ENCODE assay signal across 1 cellular context in the genomic region with DNA sequence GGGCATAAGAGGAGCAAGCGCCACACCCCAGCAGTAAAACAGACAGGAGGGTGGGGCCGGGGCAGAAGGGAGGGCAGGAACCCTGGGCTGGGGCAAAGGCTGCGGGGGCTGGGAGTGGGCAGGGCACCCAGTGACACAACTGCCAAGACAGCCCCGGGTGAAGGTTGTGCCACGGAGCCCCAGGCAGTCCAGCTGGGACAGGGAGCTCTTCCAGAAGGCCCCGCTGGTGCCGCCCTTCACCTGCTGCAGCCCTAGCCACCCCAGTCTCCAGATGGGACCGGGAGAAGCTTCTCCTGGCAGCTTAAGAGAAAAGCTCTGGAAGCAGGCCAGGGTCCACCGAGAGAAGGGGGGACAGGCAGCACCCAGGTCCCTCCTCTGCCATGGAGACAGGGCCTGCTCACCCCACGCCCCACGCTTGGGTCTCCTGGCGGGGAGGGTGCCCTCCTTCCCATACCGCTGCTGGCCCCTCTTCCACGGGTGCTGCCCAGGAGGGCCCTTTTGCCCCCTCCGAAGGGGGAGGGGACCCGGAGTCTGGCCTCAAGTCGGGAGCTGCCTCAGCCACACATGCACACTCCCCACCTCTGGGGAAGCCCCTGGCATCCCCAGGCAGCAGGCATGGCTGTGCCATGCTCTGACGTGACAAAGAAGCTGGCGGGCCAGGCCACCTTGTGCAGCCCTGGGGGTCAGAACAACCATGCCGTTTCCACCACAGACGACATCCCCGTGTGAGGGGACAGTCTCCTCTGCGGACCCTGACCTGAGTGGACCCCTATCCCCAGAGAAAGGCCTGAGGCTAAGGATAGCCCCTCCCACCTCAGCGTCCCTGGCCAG.
TF ChIP-seq lines count a peak whose summit lies in the region.

No MANE protein-coding gene starts in this region.

TF ChIP-seq in K562, 482 proteins besides CTCF, POLR2A, EP300 and RAD21:
- no peak for TF ChIP-seq ZNF518B (CRISPR knock-in tag; IDR thresholded peaks at IDR 0.05)
- TF ChIP-seq PRPF4 (IDR thresholded peaks at IDR 0.05; ENCODE audit: insufficient read depth, low read depth, low read length, poor library complexity, severe bottlenecking): no peak
- no peak for TF ChIP-seq HNRNPL (IDR thresholded peaks at IDR 0.05; ENCODE audit: low read depth, low read length)
- no peak for TF ChIP-seq GTF2E2 (tag; IDR thresholded peaks at IDR 0.05)
- TF ChIP-seq E2F8 (IDR thresholded peaks at IDR 0.05; ENCODE audit: low read depth, partially characterized antibody): no peak
- TF ChIP-seq, protein P1, sequence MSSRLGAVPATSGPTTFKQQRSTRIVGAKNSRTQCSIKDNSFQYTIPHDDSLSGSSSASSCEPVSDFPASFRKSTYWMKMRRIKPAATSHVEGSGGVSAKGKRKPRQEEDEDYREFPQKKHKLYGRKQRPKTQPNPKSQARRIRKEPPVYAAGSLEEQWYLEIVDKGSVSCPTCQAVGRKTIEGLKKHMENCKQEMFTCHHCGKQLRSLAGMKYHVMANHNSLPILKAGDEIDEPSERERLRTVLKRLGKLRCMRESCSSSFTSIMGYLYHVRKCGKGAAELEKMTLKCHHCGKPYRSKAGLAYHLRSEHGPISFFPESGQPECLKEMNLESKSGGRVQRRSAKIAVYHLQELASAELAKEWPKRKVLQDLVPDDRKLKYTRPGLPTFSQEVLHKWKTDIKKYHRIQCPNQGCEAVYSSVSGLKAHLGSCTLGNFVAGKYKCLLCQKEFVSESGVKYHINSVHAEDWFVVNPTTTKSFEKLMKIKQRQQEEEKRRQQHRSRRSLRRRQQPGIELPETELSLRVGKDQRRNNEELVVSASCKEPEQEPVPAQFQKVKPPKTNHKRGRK (tag; IDR thresholded peaks at IDR 0.05): no peak
- no peak for TF ChIP-seq SMARCC2 (IDR thresholded peaks at IDR 0.05; ENCODE audit: low read depth)
